19 cellular contexts compared by ENCODE assay signal in the genomic region with DNA sequence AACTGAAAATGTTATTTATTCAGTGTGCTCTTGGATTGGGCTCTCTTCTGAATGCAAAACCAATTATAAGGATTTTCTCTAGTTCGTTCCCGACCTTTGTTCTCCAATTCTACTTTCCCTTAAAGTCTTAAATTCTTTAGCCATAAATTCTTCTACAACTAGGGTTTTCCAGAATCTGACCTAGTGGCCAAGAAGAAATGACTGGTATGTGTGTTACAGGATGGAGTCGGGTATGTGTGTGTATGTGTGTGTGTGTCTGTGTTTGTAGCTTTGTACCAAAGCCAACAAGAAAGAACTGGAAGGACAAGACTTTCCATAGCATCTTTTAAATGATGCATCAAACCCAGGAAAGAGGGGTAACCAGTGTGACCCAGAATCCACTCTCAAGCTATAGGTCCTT. TPM values are rescaled to one million over a fixed set of nuclear protein-coding genes. Genes with fewer than 3 reads are reported as not detected.
DNase-seq lines count a peak whose midpoint lies in the region; ATAC-seq and TF ChIP-seq lines count a peak whose summit lies in the region.
"Had no signal": no experiment of that assay in that cellular context is flagged by ENCODE, and none has a peak within 500 bp of the region (broad histone marks: within the 10 kb centered on the region; RNA-seq: fewer than 3 reads in every experiment).

No MANE protein-coding gene starts in this region.

- BruUV-seq in PC-3 (replicated peaks; lab: Mats Ljungman, UMichigan), result no TSS peak

- peaks cover 11% of the 10 kb centered on the region for H3K4me1 ChIP-seq in PC-3 (ENCODE audit: insufficient read depth, low read length)
- H3K4me1 ChIP-seq in neutrophil (ENCODE audit: control insufficient read depth in 1 of 2, insufficient read depth in 1 of 2, low read depth in 1 of 2, low read length in 1 of 2), result peaks cover 44 to 55% of the 10 kb centered on the region in 2 experiments
- H3K4me1 ChIP-seq: BE2C had no signal

- CTCF ChIA-PET in PC-3 (lab: Charles Lee), result interaction anchor here (0.6 kb wide), 1 partner anchor 180 kb away, joined by 3 read pairs; no protein-coding TSS in a partner anchor

- H3K79me2 ChIP-seq in PC-3 (ENCODE audit: low read length), result no peaks in the 10 kb centered on the region

- TF ChIP-seq POLR2A in erythroblast (IDR thresholded peaks at IDR 0.05; ENCODE audit: low read length), result no peak

- H3K4me3 ChIP-seq in PC-3 (ENCODE audit: low read length) (no peak overlapping the region), epithelial cell of esophagus (ENCODE audit: low read length) (no peak overlapping the region), neutrophil (ENCODE audit: low read depth in 1 of 2, low read length in 1 of 2) (no peak overlapping the region)

- TF ChIP-seq CTCF in PC-3 (conservative IDR thresholded peaks at IDR 0.05; ENCODE audit: low read depth, low read length) (no peak), epithelial cell of esophagus (IDR thresholded peaks at IDR 0.05; ENCODE audit: insufficient read depth, low read depth, low read length, missing control alignments) (no peak), neutrophil (IDR thresholded peaks at IDR 0.05) (no peak)

- H3K9me2 ChIP-seq in PC-3 (replicated peaks; ENCODE audit: low read length), result no peaks in the 10 kb centered on the region

- POLR2A ChIA-PET in PC-3 (lab: Charles Lee; ENCODE audit: unreplicated experiment), result no interaction called here

- DNase-seq in AG20443 (ENCODE audit: low spot score), result peak; percentile 73
- DNase-seq in PC-3, result peak; percentile 47
- peak; percentile 20 for DNase-seq in epithelial cell of esophagus (ENCODE audit: low read depth)
- no peak for DNase-seq in activated naive CD4-positive, alpha-beta T cell (lab: John Stamatoyannopoulos, UW)
- no peak for DNase-seq in erythroblast (lab: John Stamatoyannopoulos, UW)
- DNase-seq: activated CD4-positive, alpha-beta T cell treated with anti-CD3 and anti-CD28 coated beads, Interleukin-2, amount 10 ng/mL, durations not matched to agents 7 days and 5 days; activated naive CD8-positive, alpha-beta T cell treated with anti-CD3 and anti-CD28 coated beads for 36 hours; BE2C; endodermal cell; islet precursor cell; NCI-H2029; NCI-H524 treated with DMSO at 0.1 percent for 48 hours; OCI-M1; T1000 had no signal

- H2AFZ ChIP-seq in PC-3 (ENCODE audit: low read length), result no peak overlapping the region

- H3K9ac ChIP-seq in PC-3 (ENCODE audit: low read length), result no peak overlapping the region

- H3K4me2 ChIP-seq in PC-3 (ENCODE audit: low read length), result no peak overlapping the region

- intact Hi-C loops in PC-3 (cut with micrococcal nuclease), result no loop called here

- H4K20me1 ChIP-seq in PC-3 (ENCODE audit: low read length), result no peaks in the 10 kb centered on the region

- H3K27ac ChIP-seq in PC-3 (ENCODE audit: low read length) (no peak overlapping the region), neutrophil (peak overlapping the region; percentile 96)

- H3K9me3 ChIP-seq in PC-3 (ENCODE audit: low read length) (no peaks in the 10 kb centered on the region), neutrophil (no peaks in the 10 kb centered on the region)
- H3K9me3 ChIP-seq: BE2C had no signal

- ATAC-seq in PC-3 (peak; percentile 19; the same call in 1 of the 2 replicates), HG02885 (IDR thresholded peaks at IDR 0.05; ENCODE audit: poor library complexity, unreplicated experiment) (no peak), HG03045 (IDR thresholded peaks at IDR 0.05; ENCODE audit: unreplicated experiment) (no peak)
- ATAC-seq: HCT116 had no signal

- H3K36me3 ChIP-seq in PC-3 (ENCODE audit: low read depth, low read length) (no peaks in the 10 kb centered on the region), neutrophil (no peaks in the 10 kb centered on the region)
- H3K36me3 ChIP-seq: BE2C had no signal

- no peaks in the 10 kb centered on the region for H3F3A ChIP-seq in PC-3 (ENCODE audit: low read length, unreplicated experiment)

- H3K27me3 ChIP-seq in PC-3 (ENCODE audit: low read length) (no peaks in the 10 kb centered on the region; the same call in 1 of the 2 replicates), neutrophil (no peaks in the 10 kb centered on the region)
- H3K27me3 ChIP-seq: BE2C had no signal

RNA-seq across cellular contexts. Expression of a gene that starts 25.8 kb away (rescaled TPM):
- total RNA-seq in PC-3 (2014; rRNA removed), result not detected in 2 replicates
- total RNA-seq: activated CD4-positive, alpha-beta T cell treated with anti-CD3 and anti-CD28 coated beads, Interleukin-2, amount 10 ng/mL, durations not matched to agents 7 days and 5 days; activated naive CD8-positive, alpha-beta T cell treated with anti-CD3 and anti-CD28 coated beads for 36 hours; endodermal cell; SK-MEL-5 had no signal

Comparison
In these comparisons a context has a peak if more than half of its experiments do, and no peak if none do; other contexts are left out.
1. DNase-seq: peak in AG20443 (single experiment), PC-3 (single experiment) and epithelial cell of esophagus (single experiment); none in activated naive CD4-positive, alpha-beta T cell (0 of 4) and erythroblast (0 of 2).